ENCODE assay signal across 8 cellular contexts in the genomic region with DNA sequence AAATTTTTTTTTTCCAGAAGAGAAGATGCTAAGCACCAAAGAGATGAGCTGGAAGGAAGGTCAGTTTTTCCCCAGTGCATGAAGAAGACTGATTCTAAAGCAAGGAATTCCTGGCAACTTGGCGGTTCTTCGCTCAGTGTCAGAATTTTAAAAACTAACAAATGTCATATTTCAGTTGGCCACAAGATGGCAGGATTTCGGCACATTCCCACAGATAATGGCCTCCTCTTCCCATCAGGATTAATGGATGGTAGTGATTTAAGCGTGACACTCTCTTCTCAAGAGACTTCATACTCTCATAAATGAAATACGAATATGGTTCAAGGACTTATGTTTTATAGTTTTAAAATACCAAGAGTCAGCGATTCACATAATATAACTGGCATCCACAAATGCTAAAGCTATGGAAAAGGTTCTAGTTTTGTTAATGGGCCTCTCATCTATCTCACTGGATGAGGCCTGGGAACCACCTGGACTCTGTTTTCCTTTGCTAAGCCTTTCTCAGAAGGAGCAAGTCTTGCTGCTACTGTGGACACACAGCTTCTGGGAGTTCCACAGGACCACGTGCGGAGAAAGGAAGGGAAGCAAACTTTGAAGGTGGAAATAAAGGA. TPM values are rescaled to one million over a fixed set of nuclear protein-coding genes. Genes with fewer than 3 reads are reported as not detected.
DNase-seq lines count a peak whose midpoint lies in the region; ATAC-seq and TF ChIP-seq lines count a peak whose summit lies in the region.

No MANE protein-coding gene starts in this region.

- TF ChIP-seq CTCF in heart left ventricle (IDR thresholded peaks at IDR 0.05) (peak; percentile 56 to 80 (median 72)), MCF 10A (IDR thresholded peaks at IDR 0.05; ENCODE audit: unreplicated experiment) (peak; percentile 61)

- POLR2A ChIA-PET in MCF 10A (lab: Yijun Ruan, JAX): interaction anchor here (0.7 to 4.9 kb wide), 9 partner anchors 114 to 607 kb away, joined by 3 to 47 read pairs (median 3); no protein-coding TSS in a partner anchor
- POLR2A ChIA-PET in activated CD4-positive, alpha-beta T cell treated with anti-CD3 and anti-CD28 coated beads for 36 hours (lab: Charles Lee): no interaction called here

- H3K4me3 Mint-ChIP-seq in MCF 10A (ENCODE audit: unreplicated experiment): peak overlapping the region; percentile 25
- no peak overlapping the region for H3K4me3 Mint-ChIP-seq in activated CD4-positive, alpha-beta T cell treated with anti-CD3 and anti-CD28 coated beads for 36 hours

- CTCF ChIA-PET in MCF 10A (lab: Yijun Ruan, JAX): interaction anchor here (0.5 to 8.2 kb wide), 36 partner anchors 9 to 583 kb away, joined by 3 to 65 read pairs (median 6); a partner anchor contains a TSS
- CTCF ChIA-PET in activated CD4-positive, alpha-beta T cell treated with anti-CD3 and anti-CD28 coated beads for 36 hours (lab: Charles Lee): interaction anchor here (0.6 to 3.2 kb wide), 21 partner anchors 9 to 567 kb away, joined by 3 to 11 read pairs (median 4); no protein-coding TSS in a partner anchor

- H3K27me3 ChIP-seq in heart left ventricle: peaks cover 0 to 8% (median 0%) of the 10 kb centered on the region in 9 donors
- no peaks in the 10 kb centered on the region for H3K27me3 ChIP-seq in effector memory CD4-positive, alpha-beta T cell (replicated peaks; ENCODE audit: control insufficient read depth, insufficient read depth, low read length, poor library complexity, severe bottlenecking)

- no peaks in the 10 kb centered on the region for H3K27me3 Mint-ChIP-seq in MCF 10A (ENCODE audit: insufficient read depth, unreplicated experiment)
- peaks cover 4% of the 10 kb centered on the region for H3K27me3 Mint-ChIP-seq in activated CD4-positive, alpha-beta T cell treated with anti-CD3 and anti-CD28 coated beads for 36 hours

- H3K9me3 ChIP-seq in heart left ventricle: peaks cover 0 to 6% (median 0%) of the 10 kb centered on the region in 12 donors
- no peaks in the 10 kb centered on the region for H3K9me3 ChIP-seq in effector memory CD4-positive, alpha-beta T cell (ENCODE audit: control insufficient read depth, low read length)

- H3K9me3 Mint-ChIP-seq in MCF 10A (ENCODE audit: unreplicated experiment): no peaks in the 10 kb centered on the region
- no peaks in the 10 kb centered on the region for H3K9me3 Mint-ChIP-seq in activated CD4-positive, alpha-beta T cell treated with anti-CD3 and anti-CD28 coated beads for 36 hours (ENCODE audit: low read depth)

- peaks cover 55% of the 10 kb centered on the region for H3K4me1 Mint-ChIP-seq in MCF 10A (ENCODE audit: insufficient read depth, unreplicated experiment)
- peaks cover 7% of the 10 kb centered on the region for H3K4me1 Mint-ChIP-seq in activated CD4-positive, alpha-beta T cell treated with anti-CD3 and anti-CD28 coated beads for 36 hours

- peak in 2 of 4 donors; percentile 49 to 61 for ATAC-seq in heart left ventricle
- ATAC-seq in left colon: peak; percentile 69
- no peak for ATAC-seq in activated CD4-positive, alpha-beta T cell treated with anti-CD3 and anti-CD28 coated beads for 36 hours

- WGBS in heart left ventricle, 4 donors: 35 to 43% (median 35%) methylated on average over 8 of the region's 8 CpGs

- intact Hi-C loops in heart left ventricle (cut with DNase I) (loop anchor here (1.0 to 10.0 kb wide), 15 partner anchors 245 to 581 kb away; a partner anchor contains a TSS), cardiac septum (cut with DNase I) (loop anchor here (5.0 to 10.0 kb wide), 4 partner anchors 246 to 579 kb away; a partner anchor contains a TSS), MCF 10A (cut with micrococcal nuclease) (loop anchor here (1.0 to 2.0 kb wide), 4 partner anchors 170 to 581 kb away; no protein-coding TSS in a partner anchor), left colon (cut with DNase I, micrococcal nuclease) (loop anchor here (5.0 to 10.0 kb wide), 4 partner anchors 249 to 579 kb away; no protein-coding TSS in a partner anchor)
- intact Hi-C loops in activated CD4-positive, alpha-beta T cell treated with anti-CD3 and anti-CD28 coated beads for 36 hours (cut with DNase I, micrococcal nuclease): loop anchor here (1.0 to 5.0 kb wide), 3 partner anchors 246 to 576 kb away; no protein-coding TSS in a partner anchor

- H3K4me1 ChIP-seq in heart left ventricle: peaks cover 0 to 15% (median 11%) of the 10 kb centered on the region in 12 donors
- H3K4me1 ChIP-seq in effector memory CD4-positive, alpha-beta T cell (ENCODE audit: control insufficient read depth, insufficient read depth, low read length, poor library complexity, severe bottlenecking): no peaks in the 10 kb centered on the region

- no peak for TF ChIP-seq POLR2A in heart left ventricle (IDR thresholded peaks at IDR 0.05)

- H3K27ac Mint-ChIP-seq in MCF 10A (ENCODE audit: low read depth, unreplicated experiment): peak overlapping the region; percentile 95
- no peak overlapping the region for H3K27ac Mint-ChIP-seq in activated CD4-positive, alpha-beta T cell treated with anti-CD3 and anti-CD28 coated beads for 36 hours

- no TSS peak for BruUV-seq in MCF 10A (replicated peaks; lab: Mats Ljungman, UMichigan)

- H3K4me3 ChIP-seq in heart left ventricle: no peak overlapping the region
- H3K4me3 ChIP-seq in effector memory CD4-positive, alpha-beta T cell (ENCODE audit: insufficient read depth, low read depth, low read length, poor library complexity, severe bottlenecking): no peak overlapping the region

- peaks cover 5% of the 10 kb centered on the region for H3K36me3 Mint-ChIP-seq in MCF 10A (ENCODE audit: insufficient read depth, unreplicated experiment)
- no peaks in the 10 kb centered on the region for H3K36me3 Mint-ChIP-seq in activated CD4-positive, alpha-beta T cell treated with anti-CD3 and anti-CD28 coated beads for 36 hours (ENCODE audit: low read depth)

- H3K36me3 ChIP-seq in heart left ventricle: no peaks in the 10 kb centered on the region
- H3K36me3 ChIP-seq in effector memory CD4-positive, alpha-beta T cell (ENCODE audit: control insufficient read depth, insufficient read depth, low read length): no peaks in the 10 kb centered on the region

- H3K27ac ChIP-seq in heart left ventricle: no peak overlapping the region
- H3K27ac ChIP-seq in effector memory CD4-positive, alpha-beta T cell (ENCODE audit: insufficient read depth, low read length, poor library complexity, severe bottlenecking): no peak overlapping the region

- peak in 1 of 5 donors; percentile 14 for DNase-seq in heart left ventricle
- no peak for DNase-seq in cardiac septum (ENCODE audit: low spot score)
- DNase-seq in NCI-H146 treated with DMSO at 0.1 percent for 48 hours (lab: John Stamatoyannopoulos, UW; ENCODE audit: unreplicated experiment): peak; percentile 59
- DNase-seq in MCF 10A (ENCODE audit: unreplicated experiment): peak; percentile 78
- no peak for DNase-seq in left colon
- no peak for DNase-seq in amniotic stem cell (lab: John Stamatoyannopoulos, UW)
- no peak for DNase-seq in effector memory CD4-positive, alpha-beta T cell
- DNase-seq in activated CD4-positive, alpha-beta T cell treated with anti-CD3 and anti-CD28 coated beads for 36 hours: no peak

RNA-seq across cellular contexts. Expression of a gene that starts 46.1 kb away (rescaled TPM):
- total RNA-seq in heart left ventricle (1 to 10 TPM in 2 of 9 donors, under 1 TPM in 7; 0.20 to 9.3 (median 0.62) TPM), cardiac septum (1.2 TPM), MCF 10A (2022) (0.74 and 2.2 TPM in 2 replicates), left colon (10 to 100 TPM; 15.7 to 21.9 TPM)
- under 1 TPM; 0.27 to 0.33 TPM for polyA plus RNA-seq in heart left ventricle
- under 1 TPM; 0.46 to 0.49 TPM for total RNA-seq in activated CD4-positive, alpha-beta T cell treated with anti-CD3 and anti-CD28 coated beads for 36 hours

RNA-seq across cellular contexts. Expression of a gene that starts 55.0 kb away (rescaled TPM):
- total RNA-seq in heart left ventricle: 10 to 100 TPM in 1 of 9 donors, 1 to 10 TPM in 8; 2.9 to 17.7 (median 4.2) TPM
- 1 to 10 TPM; 3.7 to 5.3 TPM for polyA plus RNA-seq in heart left ventricle
- total RNA-seq in cardiac septum: 3.1 TPM
- total RNA-seq in MCF 10A (2022): 7.6 and 16.5 TPM in 2 replicates
- 1 to 10 TPM in 1 of 2 donors, under 1 TPM in 1; 0.85 to 4.1 TPM for total RNA-seq in left colon
- total RNA-seq in activated CD4-positive, alpha-beta T cell treated with anti-CD3 and anti-CD28 coated beads for 36 hours: not detected

Comparison
In these comparisons a context has a peak if more than half of its experiments do, and no peak if none do; other contexts are left out.
1. DNase-seq: peak in NCI-H146 treated with DMSO at 0.1 percent for 48 hours (single experiment) and MCF 10A (single experiment); none in cardiac septum (single experiment), left colon (0 of 2), amniotic stem cell (single experiment), effector memory CD4-positive, alpha-beta T cell (0 of 3) and activated CD4-positive, alpha-beta T cell treated with anti-CD3 and anti-CD28 coated beads for 36 hours (single experiment).